ENCODE assay signal across 19 cellular contexts in genomic region chr4:139207247-139207646, GRCh38. TPM values are rescaled to one million over a fixed set of nuclear protein-coding genes. Genes with fewer than 3 reads are reported as not detected.
DNase-seq lines count a peak whose midpoint lies in the region; ATAC-seq and TF ChIP-seq lines count a peak whose summit lies in the region.
"Had no signal": no experiment of that assay in that cellular context is flagged by ENCODE, and none has a peak within 500 bp of the region (broad histone marks: within the 10 kb centered on the region; RNA-seq: fewer than 3 reads in every experiment).

No MANE protein-coding gene starts in this region.

- BruUV-seq in PC-9 (replicated peaks; lab: Mats Ljungman, UMichigan) = no TSS peak

- TF ChIP-seq EP300 in esophagus muscularis mucosa (IDR thresholded peaks at IDR 0.05) (no peak), tibial nerve (IDR thresholded peaks at IDR 0.05) (peak in 1 of 2 donors; percentile 35)

- H3K27ac Mint-ChIP-seq in activated T-helper 17 cell treated with anti-CD3 and anti-CD28 coated beads, Interleukin-2, amount 50 U/mL, for 72 hours = no peak overlapping the region
- H3K27ac Mint-ChIP-seq: activated T-helper 1 cell treated with anti-CD3 and anti-CD28 coated beads, Interleukin-12 subunit alpha, Interleukin-12 subunit beta, Interleukin-2, Interleukin-4 antibody, amounts not matched to agents 30 ng/mL and 10 ng/mL and 1 ng/mL, durations not matched to agents 14 hours and 24 hours and 36 hours had no signal

- peak; percentile 61 for ATAC-seq in GM18867 (IDR thresholded peaks at IDR 0.05; ENCODE audit: unreplicated experiment)
- ATAC-seq in activated T-helper 17 cell treated with anti-CD3 and anti-CD28 coated beads, Interleukin-2, amount 50 U/mL, for 72 hours (replicated peaks) = no peak
- ATAC-seq: T-cell had no signal

- no peaks in the 10 kb centered on the region for H3K9me3 Mint-ChIP-seq in activated T-helper 17 cell treated with anti-CD3 and anti-CD28 coated beads, Interleukin-2, amount 50 U/mL, for 72 hours
- H3K9me3 Mint-ChIP-seq: activated T-helper 1 cell treated with anti-CD3 and anti-CD28 coated beads, Interleukin-12 subunit alpha, Interleukin-12 subunit beta, Interleukin-2, Interleukin-4 antibody, amounts not matched to agents 30 ng/mL and 10 ng/mL and 1 ng/mL, durations not matched to agents 14 hours and 24 hours and 36 hours; T-cell had no signal

- no peak for TF ChIP-seq CTCF in MM.1S (IDR thresholded peaks at IDR 0.05; ENCODE audit: low read length)
- no peak for TF ChIP-seq CTCF in esophagus muscularis mucosa (IDR thresholded peaks at IDR 0.05)
- no peak for TF ChIP-seq CTCF in tibial nerve (IDR thresholded peaks at IDR 0.05)
- no peak for TF ChIP-seq CTCF in PC-9 (conservative IDR thresholded peaks at IDR 0.05)

- no peak overlapping the region; the same call in 1 of the 2 replicates for H3K4me3 ChIP-seq in MM.1S (ENCODE audit: low read length)
- H3K4me3 ChIP-seq in esophagus muscularis mucosa = no peak overlapping the region
- no peak overlapping the region for H3K4me3 ChIP-seq in tibial nerve
- no peak overlapping the region for H3K4me3 ChIP-seq in PC-9
- H3K4me3 ChIP-seq: GM23248, hepatocyte, testis had no signal

- no peaks in the 10 kb centered on the region for H3K4me1 Mint-ChIP-seq in activated T-helper 17 cell treated with anti-CD3 and anti-CD28 coated beads, Interleukin-2, amount 50 U/mL, for 72 hours

- H3K27me3 ChIP-seq in MM.1S (replicated peaks; ENCODE audit: insufficient read depth, low read length) (no peaks in the 10 kb centered on the region), esophagus muscularis mucosa (no peaks in the 10 kb centered on the region), tibial nerve (no peaks in the 10 kb centered on the region), PC-9 (ENCODE audit: insufficient read depth, low read depth) (no peaks in the 10 kb centered on the region)
- H3K27me3 ChIP-seq: hepatocyte, testis had no signal

- no peaks in the 10 kb centered on the region for H3K36me3 ChIP-seq in MM.1S (replicated peaks; ENCODE audit: insufficient read depth, low read length)
- no peaks in the 10 kb centered on the region for H3K36me3 ChIP-seq in esophagus muscularis mucosa
- no peaks in the 10 kb centered on the region for H3K36me3 ChIP-seq in tibial nerve
- no peaks in the 10 kb centered on the region for H3K36me3 ChIP-seq in PC-9 (ENCODE audit: low read depth)

- H3K4me3 Mint-ChIP-seq in activated T-helper 17 cell treated with anti-CD3 and anti-CD28 coated beads, Interleukin-2, amount 50 U/mL, for 72 hours = no peak overlapping the region
- H3K4me3 Mint-ChIP-seq: activated T-helper 1 cell treated with anti-CD3 and anti-CD28 coated beads, Interleukin-12 subunit alpha, Interleukin-12 subunit beta, Interleukin-2, Interleukin-4 antibody, amounts not matched to agents 30 ng/mL and 10 ng/mL and 1 ng/mL, durations not matched to agents 14 hours and 24 hours and 36 hours; T-cell had no signal

- no peaks in the 10 kb centered on the region for H3K9me2 ChIP-seq in MM.1S (replicated peaks; ENCODE audit: insufficient read depth, low read length)
- no peaks in the 10 kb centered on the region for H3K9me2 ChIP-seq in PC-9 (ENCODE audit: insufficient read depth)

- peak overlapping the region; percentile 37 for H2AFZ ChIP-seq in MM.1S (ENCODE audit: low read length)
- H2AFZ ChIP-seq in PC-9 = no peak overlapping the region
- H2AFZ ChIP-seq: GM23248, hepatocyte had no signal

- CTCF ChIA-PET in PC-9 (lab: Charles Lee) = no interaction called here

- TF ChIP-seq POLR2A in esophagus muscularis mucosa (IDR thresholded peaks at IDR 0.05; ENCODE audit: low read depth) (no peak), tibial nerve (IDR thresholded peaks at IDR 0.05) (no peak)

- intact Hi-C loops in esophagus muscularis mucosa (cut with DNase I) (no loop called here), PC-9 (cut with micrococcal nuclease; ENCODE audit: unreplicated experiment) (no loop called here)

- H3K79me2 ChIP-seq in MM.1S (ENCODE audit: low read length) = no peaks in the 10 kb centered on the region
- H3K79me2 ChIP-seq in PC-9 (ENCODE audit: low read depth) = no peaks in the 10 kb centered on the region
- H3K79me2 ChIP-seq: hepatocyte had no signal

- peak overlapping the region; percentile 31 for H3K9ac ChIP-seq in MM.1S (ENCODE audit: low read length)
- H3K9ac ChIP-seq: GM23248 had no signal

- H3K36me3 Mint-ChIP-seq in activated T-helper 17 cell treated with anti-CD3 and anti-CD28 coated beads, Interleukin-2, amount 50 U/mL, for 72 hours (ENCODE audit: low read depth) = no peaks in the 10 kb centered on the region
- H3K36me3 Mint-ChIP-seq: T-cell had no signal

- H3K27me3 Mint-ChIP-seq in activated T-helper 17 cell treated with anti-CD3 and anti-CD28 coated beads, Interleukin-2, amount 50 U/mL, for 72 hours = no peaks in the 10 kb centered on the region
- H3K27me3 Mint-ChIP-seq: T-cell had no signal

- H3K9me3 ChIP-seq in MM.1S (replicated peaks; ENCODE audit: insufficient read depth, low read length) (no peaks in the 10 kb centered on the region), esophagus muscularis mucosa (no peaks in the 10 kb centered on the region), tibial nerve (no peaks in the 10 kb centered on the region), PC-9 (ENCODE audit: insufficient read depth, low read depth) (no peaks in the 10 kb centered on the region)
- H3K9me3 ChIP-seq: testis had no signal

- POLR2A ChIA-PET in PC-9 (lab: Charles Lee; ENCODE audit: unreplicated experiment) = no interaction called here

- peak overlapping the region; percentile 95 for H3K27ac ChIP-seq in MM.1S (ENCODE audit: low read length)
- H3K27ac ChIP-seq in esophagus muscularis mucosa (replicated peaks in 1 of 4) = peak overlapping the region; percentile 37 to 63 (median 54)
- peak overlapping the region in 3 of 4 donors; percentile 26 to 71 (median 62) for H3K27ac ChIP-seq in tibial nerve
- H3K27ac ChIP-seq in PC-9 = no peak overlapping the region
- H3K27ac ChIP-seq: GM23248, hepatocyte, RWPE1, testis, VCaP had no signal

- H3F3A ChIP-seq in MM.1S (ENCODE audit: insufficient read depth, low read length) = peaks cover 34% of the 10 kb centered on the region
- H3F3A ChIP-seq in PC-9 (ENCODE audit: insufficient read depth, low read depth) = no peaks in the 10 kb centered on the region

- WGBS in esophagus muscularis mucosa = 69% methylated on average over 3 of the region's 3 CpGs
- WGBS in tibial nerve, 2 donors = 68% methylated on average over 3 of the region's 3 CpGs

- H3K4me1 ChIP-seq in MM.1S (ENCODE audit: low read length) (peaks cover 38% of the 10 kb centered on the region), esophagus muscularis mucosa (peaks cover 0 to 10% (median 0%) of the 10 kb centered on the region in 4 donors), tibial nerve (peaks cover 0 to 11% (median 1%) of the 10 kb centered on the region in 4 donors), PC-9 (replicated peaks; ENCODE audit: insufficient read depth) (no peaks in the 10 kb centered on the region)
- H3K4me1 ChIP-seq: testis had no signal

- H3K4me2 ChIP-seq in MM.1S (ENCODE audit: low read depth, low read length) = peak overlapping the region; percentile 33
- no peak overlapping the region for H3K4me2 ChIP-seq in PC-9
- H3K4me2 ChIP-seq: hepatocyte had no signal

- peak; percentile 72 for DNase-seq in MM.1S
- no peak for DNase-seq in esophagus muscularis mucosa (ENCODE audit: extremely low spot score)
- peak in 1 of 2 donors; percentile 7 for DNase-seq in tibial nerve (ENCODE audit: low spot score in 2 of 2)
- DNase-seq in PC-9 = no peak
- no peak for DNase-seq in activated T-cell treated with anti-CD3 and anti-CD28 coated beads, Interleukin-2, amount 50 U/mL, for 1 hour
- DNase-seq: AML-193; effector CD8-positive, alpha-beta T cell; NCI-H69; stimulated activated CD4-positive, alpha-beta T cell treated with anti-CD3 and anti-CD28 coated beads, Interleukin-4, amount 100 ng/mL, for 1 hour; stimulated activated CD8-positive, alpha-beta memory T cell treated with anti-CD3 and anti-CD28 coated beads, Interleukin-4, amount 100 ng/mL, for 48 hours; T-cell; testis had no signal

- H4K20me1 ChIP-seq in MM.1S (ENCODE audit: insufficient read depth, low read length) (no peaks in the 10 kb centered on the region), PC-9 (ENCODE audit: insufficient read depth) (no peaks in the 10 kb centered on the region)

RNA-seq across cellular contexts. Expression of gene ELF2, which starts 30.2 kb away (rescaled TPM):
- total RNA-seq in esophagus muscularis mucosa = 10 to 100 TPM; 52.3 to 68.5 (median 60.7) TPM
- total RNA-seq in tibial nerve = 10 to 100 TPM; 47.1 to 62.8 (median 54.1) TPM
- total RNA-seq in PC-9 (2021) = 29.9 and 30.7 TPM in 2 replicates
- 10 to 100 TPM; 29.7 to 35.2 TPM for total RNA-seq in activated T-helper 17 cell treated with anti-CD3 and anti-CD28 coated beads, Interleukin-2, amount 50 U/mL, for 72 hours
